7 cellular contexts compared by ENCODE assay signal in the genomic region with DNA sequence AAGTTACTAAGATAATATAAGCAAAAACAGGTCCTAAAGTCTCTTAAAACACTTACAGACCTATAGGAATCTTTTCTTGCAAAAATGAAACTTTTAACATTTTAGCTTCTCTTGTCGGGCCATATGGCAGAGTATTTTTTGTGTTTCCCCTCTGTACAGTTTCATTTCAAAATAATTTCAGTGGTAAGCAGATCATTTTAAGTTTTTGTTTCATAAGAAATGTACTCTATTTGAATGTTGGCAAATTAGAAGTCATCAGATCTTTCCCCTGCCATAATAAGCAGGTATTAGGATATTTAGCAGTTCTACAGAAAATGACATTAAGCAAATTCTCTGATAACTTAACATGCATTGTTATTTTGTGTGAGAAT. TPM values are rescaled to one million over a fixed set of nuclear protein-coding genes. Genes with fewer than 3 reads are reported as not detected.
DNase-seq lines count a peak whose midpoint lies in the region; ATAC-seq and TF ChIP-seq lines count a peak whose summit lies in the region.

No MANE protein-coding gene starts in this region.

- peak overlapping the region; percentile 42 for H3K4me3 Mint-ChIP-seq in activated naive CD8-positive, alpha-beta T cell

- peak overlapping the region; percentile 91 for H3K27ac ChIP-seq in smooth muscle cell (ENCODE audit: low read depth)

- 30% methylated on average over 1 of the region's 1 CpG for WGBS in smooth muscle cell (ENCODE audit: low lambda C conversion rate)

- H3K27me3 ChIP-seq in smooth muscle cell (ENCODE audit: low read depth), result no peaks in the 10 kb centered on the region

- H3K9me3 Mint-ChIP-seq in activated naive CD8-positive, alpha-beta T cell (ENCODE audit: low read depth), result no peaks in the 10 kb centered on the region

- H3K79me2 ChIP-seq in smooth muscle cell (ENCODE audit: low read depth), result peaks cover 25% of the 10 kb centered on the region

- TF ChIP-seq CTCF in smooth muscle cell (IDR thresholded peaks at IDR 0.05; ENCODE audit: borderline replicate concordance, insufficient read depth, poor library complexity, severe bottlenecking), result no peak

- H4K20me1 ChIP-seq in smooth muscle cell (ENCODE audit: low read depth), result peaks cover 26% of the 10 kb centered on the region

- H3F3A ChIP-seq in smooth muscle cell (ENCODE audit: low read depth), result peaks cover 32% of the 10 kb centered on the region

- peaks cover 15% of the 10 kb centered on the region for H3K4me1 Mint-ChIP-seq in activated naive CD8-positive, alpha-beta T cell (ENCODE audit: low read depth)

- H3K27ac Mint-ChIP-seq in activated naive CD8-positive, alpha-beta T cell, result peak overlapping the region; percentile 55

- peak; percentile 56 for ATAC-seq in GM19324 (IDR thresholded peaks at IDR 0.05; ENCODE audit: low FRiP score, unreplicated experiment)
- ATAC-seq in HG02870 (IDR thresholded peaks at IDR 0.05; ENCODE audit: unreplicated experiment), result peak; percentile 34

- no peaks in the 10 kb centered on the region for H3K36me3 ChIP-seq in smooth muscle cell (ENCODE audit: low read depth)

- H3K36me3 Mint-ChIP-seq in activated naive CD8-positive, alpha-beta T cell, result peaks cover 5% of the 10 kb centered on the region

- H3K27me3 Mint-ChIP-seq in activated naive CD8-positive, alpha-beta T cell, result no peaks in the 10 kb centered on the region

- peak overlapping the region; percentile 65 for H3K9ac ChIP-seq in smooth muscle cell (ENCODE audit: low read depth)

- H3K4me3 ChIP-seq in smooth muscle cell, result peak overlapping the region; percentile 23

- DNase-seq in smooth muscle cell (lab: John Stamatoyannopoulos, UW; ENCODE audit: unreplicated experiment), result no peak
- no peak for DNase-seq in globus pallidus (ENCODE audit: low spot score)
- no peak for DNase-seq in hippocampal formation (lab: John Stamatoyannopoulos, UW)
- no peak for DNase-seq in HCEC 1CT

- H3K4me1 ChIP-seq in smooth muscle cell (ENCODE audit: low read depth), result peaks cover 34% of the 10 kb centered on the region

- H3K9me3 ChIP-seq in smooth muscle cell (replicated peaks; ENCODE audit: low read depth), result no peaks in the 10 kb centered on the region

- H2AFZ ChIP-seq in smooth muscle cell (ENCODE audit: low read depth), result no peak overlapping the region

- peak overlapping the region; percentile 81 for H3K4me2 ChIP-seq in smooth muscle cell

RNA-seq across cellular contexts. Expression of a gene that starts 37.9 kb away (rescaled TPM):
- total RNA-seq in smooth muscle cell, result 21.1 and 26.3 TPM in 2 replicates
- polyA plus RNA-seq in smooth muscle cell, result 13.4 and 21.4 TPM in 2 replicates
